1 cellular context compared by ENCODE assay signal in genomic region chr12:117143008-117143532, GRCh38.
TF ChIP-seq lines count a peak whose summit lies in the region.

No MANE protein-coding gene starts in this region.

TF ChIP-seq in GM12878, 131 proteins besides CTCF, POLR2A, EP300 and RAD21 (continued from another document and continues in another):
- TF ChIP-seq, protein P1, sequence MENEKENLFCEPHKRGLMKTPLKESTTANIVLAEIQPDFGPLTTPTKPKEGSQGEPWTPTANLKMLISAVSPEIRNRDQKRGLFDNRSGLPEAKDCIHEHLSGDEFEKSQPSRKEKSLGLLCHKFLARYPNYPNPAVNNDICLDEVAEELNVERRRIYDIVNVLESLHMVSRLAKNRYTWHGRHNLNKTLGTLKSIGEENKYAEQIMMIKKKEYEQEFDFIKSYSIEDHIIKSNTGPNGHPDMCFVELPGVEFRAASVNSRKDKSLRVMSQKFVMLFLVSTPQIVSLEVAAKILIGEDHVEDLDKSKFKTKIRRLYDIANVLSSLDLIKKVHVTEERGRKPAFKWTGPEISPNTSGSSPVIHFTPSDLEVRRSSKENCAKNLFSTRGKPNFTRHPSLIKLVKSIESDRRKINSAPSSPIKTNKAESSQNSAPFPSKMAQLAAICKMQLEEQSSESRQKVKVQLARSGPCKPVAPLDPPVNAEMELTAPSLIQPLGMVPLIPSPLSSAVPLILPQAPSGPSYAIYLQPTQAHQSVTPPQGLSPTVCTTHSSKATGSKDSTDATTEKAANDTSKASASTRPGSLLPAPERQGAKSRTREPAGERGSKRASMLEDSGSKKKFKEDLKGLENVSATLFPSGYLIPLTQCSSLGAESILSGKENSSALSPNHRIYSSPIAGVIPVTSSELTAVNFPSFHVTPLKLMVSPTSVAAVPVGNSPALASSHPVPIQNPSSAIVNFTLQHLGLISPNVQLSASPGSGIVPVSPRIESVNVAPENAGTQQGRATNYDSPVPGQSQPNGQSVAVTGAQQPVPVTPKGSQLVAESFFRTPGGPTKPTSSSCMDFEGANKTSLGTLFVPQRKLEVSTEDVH (IDR thresholded peaks at IDR 0.05; ENCODE audit: low read depth, partially characterized antibody) = no peak
- TF ChIP-seq ATF7 (IDR thresholded peaks at IDR 0.05; ENCODE audit: low read depth) (no peak), RELB (IDR thresholded peaks at IDR 0.05; ENCODE audit: low read depth) (0 out of 2 replicates have a peak, but pooled peaks have one; percentile 41), NKRF (conservative IDR thresholded peaks at IDR 0.05) (no peak), POLR2AphosphoS5 (IDR thresholded peaks at IDR 0.05; ENCODE audit: low read length) (no peak), HDGF (IDR thresholded peaks at IDR 0.05) (no peak), ZSCAN29 (IDR thresholded peaks at IDR 0.05) (no peak), PBX3 (IDR thresholded peaks at IDR 0.05; ENCODE audit: insufficient replicate concordance, low read depth, low read length) (no peak), ZBTB11 (CRISPR knock-in tag; IDR thresholded peaks at IDR 0.05) (no peak), MYB (IDR thresholded peaks at IDR 0.05; ENCODE audit: borderline replicate concordance, low read depth, low read length) (no peak), EGR1 (IDR thresholded peaks at IDR 0.05; ENCODE audit: borderline replicate concordance in 1 of 2, low read depth in 2 of 2, low read length in 2 of 2) (no peak), PML (IDR thresholded peaks at IDR 0.05; ENCODE audit: low read length) (no peak), SREBF1 (IDR thresholded peaks at IDR 0.05; ENCODE audit: low read length) (no peak), FOS (IDR thresholded peaks at IDR 0.05; ENCODE audit: borderline replicate concordance, extremely low read depth, insufficient read length) (no peak), DPF2 (IDR thresholded peaks at IDR 0.05) (no peak), LARP7 (IDR thresholded peaks at IDR 0.05) (no peak), JUNB (IDR thresholded peaks at IDR 0.05) (peak; percentile 45; the same call in 1 of the 2 replicates), ZBTB33 (IDR thresholded peaks at IDR 0.05) (no peak), SMC3 (IDR thresholded peaks at IDR 0.05; ENCODE audit: borderline replicate concordance, low read length) (no peak), ASH2L (IDR thresholded peaks at IDR 0.05; ENCODE audit: borderline replicate concordance, low read depth) (no peak), FOXK2 (IDR thresholded peaks at IDR 0.05) (no peak), NR2C1 (IDR thresholded peaks at IDR 0.05) (peak; percentile 57; the same call in 1 of the 2 replicates), ZNF384 (IDR thresholded peaks at IDR 0.05; ENCODE audit: borderline replicate concordance, low read depth, low read length) (no peak), RAD51 (IDR thresholded peaks at IDR 0.05) (no peak), GABPA (IDR thresholded peaks at IDR 0.05; ENCODE audit: low read depth) (no peak), TAF1 (IDR thresholded peaks at IDR 0.05; ENCODE audit: borderline replicate concordance, low read depth, low read length) (no peak)
- TF ChIP-seq, protein P2, sequence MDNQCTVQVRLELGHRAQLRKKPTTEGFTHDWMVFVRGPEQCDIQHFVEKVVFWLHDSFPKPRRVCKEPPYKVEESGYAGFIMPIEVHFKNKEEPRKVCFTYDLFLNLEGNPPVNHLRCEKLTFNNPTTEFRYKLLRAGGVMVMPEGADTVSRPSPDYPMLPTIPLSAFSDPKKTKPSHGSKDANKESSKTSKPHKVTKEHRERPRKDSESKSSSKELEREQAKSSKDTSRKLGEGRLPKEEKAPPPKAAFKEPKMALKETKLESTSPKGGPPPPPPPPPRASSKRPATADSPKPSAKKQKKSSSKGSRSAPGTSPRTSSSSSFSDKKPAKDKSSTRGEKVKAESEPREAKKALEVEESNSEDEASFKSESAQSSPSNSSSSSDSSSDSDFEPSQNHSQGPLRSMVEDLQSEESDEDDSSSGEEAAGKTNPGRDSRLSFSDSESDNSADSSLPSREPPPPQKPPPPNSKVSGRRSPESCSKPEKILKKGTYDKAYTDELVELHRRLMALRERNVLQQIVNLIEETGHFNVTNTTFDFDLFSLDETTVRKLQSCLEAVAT (IDR thresholded peaks at IDR 0.05) = no peak
- TF ChIP-seq, protein P3, sequence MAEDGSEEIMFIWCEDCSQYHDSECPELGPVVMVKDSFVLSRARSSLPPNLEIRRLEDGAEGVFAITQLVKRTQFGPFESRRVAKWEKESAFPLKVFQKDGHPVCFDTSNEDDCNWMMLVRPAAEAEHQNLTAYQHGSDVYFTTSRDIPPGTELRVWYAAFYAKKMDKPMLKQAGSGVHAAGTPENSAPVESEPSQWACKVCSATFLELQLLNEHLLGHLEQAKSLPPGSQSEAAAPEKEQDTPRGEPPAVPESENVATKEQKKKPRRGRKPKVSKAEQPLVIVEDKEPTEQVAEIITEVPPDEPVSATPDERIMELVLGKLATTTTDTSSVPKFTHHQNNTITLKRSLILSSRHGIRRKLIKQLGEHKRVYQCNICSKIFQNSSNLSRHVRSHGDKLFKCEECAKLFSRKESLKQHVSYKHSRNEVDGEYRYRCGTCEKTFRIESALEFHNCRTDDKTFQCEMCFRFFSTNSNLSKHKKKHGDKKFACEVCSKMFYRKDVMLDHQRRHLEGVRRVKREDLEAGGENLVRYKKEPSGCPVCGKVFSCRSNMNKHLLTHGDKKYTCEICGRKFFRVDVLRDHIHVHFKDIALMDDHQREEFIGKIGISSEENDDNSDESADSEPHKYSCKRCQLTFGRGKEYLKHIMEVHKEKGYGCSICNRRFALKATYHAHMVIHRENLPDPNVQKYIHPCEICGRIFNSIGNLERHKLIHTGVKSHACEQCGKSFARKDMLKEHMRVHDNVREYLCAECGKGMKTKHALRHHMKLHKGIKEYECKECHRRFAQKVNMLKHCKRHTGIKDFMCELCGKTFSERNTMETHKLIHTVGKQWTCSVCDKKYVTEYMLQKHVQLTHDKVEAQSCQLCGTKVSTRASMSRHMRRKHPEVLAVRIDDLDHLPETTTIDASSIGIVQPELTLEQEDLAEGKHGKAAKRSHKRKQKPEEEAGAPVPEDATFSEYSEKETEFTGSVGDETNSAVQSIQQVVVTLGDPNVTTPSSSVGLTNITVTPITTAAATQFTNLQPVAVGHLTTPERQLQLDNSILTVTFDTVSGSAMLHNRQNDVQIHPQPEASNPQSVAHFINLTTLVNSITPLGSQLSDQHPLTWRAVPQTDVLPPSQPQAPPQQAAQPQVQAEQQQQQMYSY (CRISPR knock-in tag; IDR thresholded peaks at IDR 0.05) = no peak
- TF ChIP-seq, protein P4, sequence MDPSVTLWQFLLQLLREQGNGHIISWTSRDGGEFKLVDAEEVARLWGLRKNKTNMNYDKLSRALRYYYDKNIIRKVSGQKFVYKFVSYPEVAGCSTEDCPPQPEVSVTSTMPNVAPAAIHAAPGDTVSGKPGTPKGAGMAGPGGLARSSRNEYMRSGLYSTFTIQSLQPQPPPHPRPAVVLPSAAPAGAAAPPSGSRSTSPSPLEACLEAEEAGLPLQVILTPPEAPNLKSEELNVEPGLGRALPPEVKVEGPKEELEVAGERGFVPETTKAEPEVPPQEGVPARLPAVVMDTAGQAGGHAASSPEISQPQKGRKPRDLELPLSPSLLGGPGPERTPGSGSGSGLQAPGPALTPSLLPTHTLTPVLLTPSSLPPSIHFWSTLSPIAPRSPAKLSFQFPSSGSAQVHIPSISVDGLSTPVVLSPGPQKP (IDR thresholded peaks at IDR 0.05; ENCODE audit: low read depth, low read length) = no peak
- TF ChIP-seq, protein P5, sequence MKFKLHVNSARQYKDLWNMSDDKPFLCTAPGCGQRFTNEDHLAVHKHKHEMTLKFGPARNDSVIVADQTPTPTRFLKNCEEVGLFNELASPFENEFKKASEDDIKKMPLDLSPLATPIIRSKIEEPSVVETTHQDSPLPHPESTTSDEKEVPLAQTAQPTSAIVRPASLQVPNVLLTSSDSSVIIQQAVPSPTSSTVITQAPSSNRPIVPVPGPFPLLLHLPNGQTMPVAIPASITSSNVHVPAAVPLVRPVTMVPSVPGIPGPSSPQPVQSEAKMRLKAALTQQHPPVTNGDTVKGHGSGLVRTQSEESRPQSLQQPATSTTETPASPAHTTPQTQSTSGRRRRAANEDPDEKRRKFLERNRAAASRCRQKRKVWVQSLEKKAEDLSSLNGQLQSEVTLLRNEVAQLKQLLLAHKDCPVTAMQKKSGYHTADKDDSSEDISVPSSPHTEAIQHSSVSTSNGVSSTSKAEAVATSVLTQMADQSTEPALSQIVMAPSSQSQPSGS (IDR thresholded peaks at IDR 0.05; ENCODE audit: low read length) = no peak
- TF ChIP-seq, protein P6, sequence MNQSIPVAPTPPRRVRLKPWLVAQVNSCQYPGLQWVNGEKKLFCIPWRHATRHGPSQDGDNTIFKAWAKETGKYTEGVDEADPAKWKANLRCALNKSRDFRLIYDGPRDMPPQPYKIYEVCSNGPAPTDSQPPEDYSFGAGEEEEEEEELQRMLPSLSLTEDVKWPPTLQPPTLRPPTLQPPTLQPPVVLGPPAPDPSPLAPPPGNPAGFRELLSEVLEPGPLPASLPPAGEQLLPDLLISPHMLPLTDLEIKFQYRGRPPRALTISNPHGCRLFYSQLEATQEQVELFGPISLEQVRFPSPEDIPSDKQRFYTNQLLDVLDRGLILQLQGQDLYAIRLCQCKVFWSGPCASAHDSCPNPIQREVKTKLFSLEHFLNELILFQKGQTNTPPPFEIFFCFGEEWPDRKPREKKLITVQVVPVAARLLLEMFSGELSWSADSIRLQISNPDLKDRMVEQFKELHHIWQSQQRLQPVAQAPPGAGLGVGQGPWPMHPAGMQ (IDR thresholded peaks at IDR 0.05; ENCODE audit: borderline replicate concordance) = no peak
- TF ChIP-seq, protein P7, sequence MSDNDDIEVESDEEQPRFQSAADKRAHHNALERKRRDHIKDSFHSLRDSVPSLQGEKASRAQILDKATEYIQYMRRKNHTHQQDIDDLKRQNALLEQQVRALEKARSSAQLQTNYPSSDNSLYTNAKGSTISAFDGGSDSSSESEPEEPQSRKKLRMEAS (IDR thresholded peaks at IDR 0.05; ENCODE audit: low read depth, low read length) = no peak
